15 cellular contexts compared by ENCODE assay signal in genomic region chr14:92877757-92878431, GRCh38. TPM values are rescaled to one million over a fixed set of nuclear protein-coding genes. Genes with fewer than 3 reads are reported as not detected.
DNase-seq lines count a peak whose midpoint lies in the region; ATAC-seq and TF ChIP-seq lines count a peak whose summit lies in the region.
"Had no signal": no experiment of that assay in that cellular context is flagged by ENCODE, and none has a peak within 500 bp of the region (broad histone marks: within the 10 kb centered on the region; RNA-seq: fewer than 3 reads in every experiment).

No MANE protein-coding gene starts in this region.

- no peak for TF ChIP-seq CTCF in Peyer's patch (IDR thresholded peaks at IDR 0.05)

- no peak for TF ChIP-seq POLR2A in Peyer's patch (IDR thresholded peaks at IDR 0.05)

- no peaks in the 10 kb centered on the region for H3K27me3 ChIP-seq in Peyer's patch

- H3K9me3 ChIP-seq in Peyer's patch = no peaks in the 10 kb centered on the region
- H3K9me3 ChIP-seq: psoas muscle had no signal

- H3K4me3 ChIP-seq in Peyer's patch = no peak overlapping the region
- H3K4me3 ChIP-seq: psoas muscle had no signal

- H3K36me3 ChIP-seq in Peyer's patch = no peaks in the 10 kb centered on the region

- H3K4me1 ChIP-seq in Peyer's patch = no peaks in the 10 kb centered on the region
- H3K4me1 ChIP-seq: psoas muscle had no signal

- no peak for ATAC-seq in GM21515 (IDR thresholded peaks at IDR 0.05; ENCODE audit: unreplicated experiment)

- H3K27ac ChIP-seq in Peyer's patch = no peak overlapping the region
- H3K27ac ChIP-seq: psoas muscle had no signal

- DNase-seq in HuH-7.5 (ENCODE audit: low spot score) (peak; percentile 27), dermis microvascular lymphatic vessel endothelial cell (ENCODE audit: low read depth in 2 of 2) (peak; percentile 73 to 94), iPS-NIHi7 (ENCODE audit: extremely low spot score) (peak; percentile 56), retina (peak; percentile 33), RPMI8226 (no peak), Peyer's patch (no peak), hepatic stellate cell (ENCODE audit: low spot score) (no peak)
- DNase-seq: activated CD8-positive, alpha-beta memory T cell treated with anti-CD3 and anti-CD28 coated beads, Interleukin-2, amount 50 U/mL, for 4 hours; activated naive CD4-positive, alpha-beta T cell treated with anti-CD3 and anti-CD28 coated beads, Interleukin-2, amount 50 U/mL, for 16 hours; DMS79; Kasumi-1; stimulated activated CD4-positive, alpha-beta T cell treated with anti-CD3 and anti-CD28 coated beads, Interleukin-4, amount 100 ng/mL, for 1 hour had no signal

RNA-seq across cellular contexts. Expression of gene CHGA, which starts 45.1 kb away (rescaled TPM):
- total RNA-seq in dermis microvascular lymphatic vessel endothelial cell (not detected in 2 replicates), Peyer's patch (100 to 1,000 TPM; 116 to 425 (median 310) TPM)
- total RNA-seq: B cell had no signal

Comparison
In these comparisons a context has a peak if more than half of its experiments do, and no peak if none do; other contexts are left out.
1. DNase-seq: peak in HuH-7.5 (single experiment), dermis microvascular lymphatic vessel endothelial cell (2 of 2), iPS-NIHi7 (single experiment) and retina (single experiment); none in RPMI8226 (single experiment), Peyer's patch (0 of 3) and hepatic stellate cell (single experiment).
2. RNA of gene CHGA, which starts 45.1 kb away (total RNA-seq): 116 to 425 TPM in Peyer's patch; not detected in dermis microvascular lymphatic vessel endothelial cell; every median in the first group is over 100 times any median in the second.